ENCODE assay signal across 19 cellular contexts in genomic region chr5:117652640-117653280, GRCh38.
"Had no signal": no experiment of that assay in that cellular context is flagged by ENCODE, and none has a peak within 500 bp of the region (broad histone marks: within the 10 kb centered on the region; RNA-seq: fewer than 3 reads in every experiment).

No MANE protein-coding gene starts in this region.

- H3K36me3 Mint-ChIP-seq: activated naive CD4-positive, alpha-beta T cell treated with anti-CD3 and anti-CD28 coated beads, Interleukin-2, amount 50 U/mL, for 72 hours; stimulated activated memory B cell treated with anti-CD40 and anti-IgM and Interleukin-4, amounts not matched to agents 10 μg/mL and 1 μg/mL and 100 μg/mL, for 72 hours had no signal

- H3K27ac Mint-ChIP-seq: activated naive CD4-positive, alpha-beta T cell treated with anti-CD3 and anti-CD28 coated beads, Interleukin-2, amount 50 U/mL, for 72 hours; activated T-helper 1 cell treated with anti-CD3 and anti-CD28 coated beads, Interleukin-12 subunit alpha, Interleukin-12 subunit beta, Interleukin-2, Interleukin-4 antibody, amounts not matched to agents 30 ng/mL and 10 ng/mL and 1 ng/mL, durations not matched to agents 14 hours and 24 hours and 36 hours; natural killer cell; stimulated activated memory B cell treated with anti-CD40 and anti-IgM and Interleukin-4, amounts not matched to agents 10 μg/mL and 1 μg/mL and 100 μg/mL, for 72 hours had no signal

- H3K27me3 Mint-ChIP-seq: stimulated activated memory B cell treated with anti-CD40 and anti-IgM and Interleukin-4, amounts not matched to agents 10 μg/mL and 1 μg/mL and 100 μg/mL, for 72 hours had no signal

- H3K4me3 ChIP-seq: body of pancreas, esophagus muscularis mucosa, heart right ventricle, spleen had no signal

- DNase-seq: activated CD4-positive, alpha-beta T cell treated with anti-CD3 and anti-CD28 coated beads for 1 hour; activated CD4-positive, alpha-beta T cell treated with anti-CD3 and anti-CD28 coated beads, Interleukin-2, amount 50 U/mL, for 4 hours; activated gamma-delta T cell treated with Interleukin-2 at 50 U/mL for 16 hours; amniotic stem cell; body of pancreas; central memory CD4-positive, alpha-beta T cell; heart right ventricle; mesendoderm; natural killer cell; spleen; stimulated activated CD4-positive, alpha-beta T cell treated with anti-CD3 and anti-CD28 coated beads, Interleukin-4, amount 100 ng/mL, for 4 hours; T-helper 2 cell had no signal

- H3K79me2 ChIP-seq: parathyroid adenoma had no signal

- H3K36me3 ChIP-seq: esophagus muscularis mucosa, heart right ventricle, spleen had no signal

- H3K4me1 Mint-ChIP-seq: natural killer cell; stimulated activated memory B cell treated with anti-CD40 and anti-IgM and Interleukin-4, amounts not matched to agents 10 μg/mL and 1 μg/mL and 100 μg/mL, for 72 hours had no signal

- H3K9me3 ChIP-seq: body of pancreas, esophagus muscularis mucosa, heart right ventricle, spleen had no signal

- H3K4me3 Mint-ChIP-seq: activated T-helper 1 cell treated with anti-CD3 and anti-CD28 coated beads, Interleukin-12 subunit alpha, Interleukin-12 subunit beta, Interleukin-2, Interleukin-4 antibody, amounts not matched to agents 30 ng/mL and 10 ng/mL and 1 ng/mL, durations not matched to agents 14 hours and 24 hours and 36 hours; natural killer cell; stimulated activated memory B cell treated with anti-CD40 and anti-IgM and Interleukin-4, amounts not matched to agents 10 μg/mL and 1 μg/mL and 100 μg/mL, for 72 hours had no signal

- H3K9ac ChIP-seq: parathyroid adenoma had no signal

- H3K27ac ChIP-seq: body of pancreas, esophagus muscularis mucosa, heart right ventricle, parathyroid adenoma, spleen, VCaP had no signal

- H3K27me3 ChIP-seq: body of pancreas, esophagus muscularis mucosa, heart right ventricle, spleen had no signal

- ATAC-seq: activated naive CD4-positive, alpha-beta T cell treated with anti-CD3 and anti-CD28 coated beads, Interleukin-2, amount 50 U/mL, for 72 hours; body of pancreas; natural killer cell; sciatic nerve; stimulated activated memory B cell treated with anti-CD40 and anti-IgM and Interleukin-4, amounts not matched to agents 10 μg/mL and 1 μg/mL and 100 μg/mL, for 72 hours had no signal

- H2AFZ ChIP-seq: parathyroid adenoma had no signal

- H3K4me1 ChIP-seq: body of pancreas, esophagus muscularis mucosa, heart right ventricle, parathyroid adenoma, spleen had no signal

- H3K9me3 Mint-ChIP-seq: activated T-helper 1 cell treated with anti-CD3 and anti-CD28 coated beads, Interleukin-12 subunit alpha, Interleukin-12 subunit beta, Interleukin-2, Interleukin-4 antibody, amounts not matched to agents 30 ng/mL and 10 ng/mL and 1 ng/mL, durations not matched to agents 14 hours and 24 hours and 36 hours; stimulated activated memory B cell treated with anti-CD40 and anti-IgM and Interleukin-4, amounts not matched to agents 10 μg/mL and 1 μg/mL and 100 μg/mL, for 72 hours had no signal
